In genomic region chr14:93727039-93727740, GRCh38 we compare ENCODE assay signal across 26 cellular contexts.
"Had no signal": no experiment of that assay in that cellular context is flagged by ENCODE, and none has a peak within 500 bp of the region (broad histone marks: within the 10 kb centered on the region; RNA-seq: fewer than 3 reads in every experiment).

No MANE protein-coding gene starts in this region.

- H3K4me3 Mint-ChIP-seq: activated B cell treated with CpG ODN at 0.5 μM for 24 hours; activated CD4-positive, alpha-beta memory T cell treated with anti-CD3 and anti-CD28 coated beads for 36 hours; activated CD4-positive, alpha-beta T cell treated with anti-CD3 and anti-CD28 coated beads, Interleukin-2, amount 10 ng/mL, durations not matched to agents 7 days and 5 days; activated naive CD8-positive, alpha-beta T cell treated with anti-CD3 and anti-CD28 coated beads, Interleukin-2, amount 50 U/mL, for 24 hours; activated T-cell treated with anti-CD3 and anti-CD28 coated beads, Interleukin-2, amount 50 U/mL, for 4 hours; T-helper 1 cell treated with Interleukin-12 subunit alpha and Interleukin-12 subunit beta and Interleukin-4 antibody, amounts not matched to agents 30 μg/mL and 1 μg/mL, for 36 hours had no signal

- H3K4me2 ChIP-seq: KMS-11 had no signal

- H3K9me3 Mint-ChIP-seq: activated CD4-positive, alpha-beta T cell treated with anti-CD3 and anti-CD28 coated beads, Interleukin-2, amount 10 ng/mL, durations not matched to agents 7 days and 5 days; activated naive CD8-positive, alpha-beta T cell treated with anti-CD3 and anti-CD28 coated beads, Interleukin-2, amount 50 U/mL, for 24 hours; activated T-cell treated with anti-CD3 and anti-CD28 coated beads, Interleukin-2, amount 50 U/mL, for 4 hours; T-helper 1 cell treated with Interleukin-12 subunit alpha and Interleukin-12 subunit beta and Interleukin-4 antibody, amounts not matched to agents 30 μg/mL and 1 μg/mL, for 36 hours had no signal

- H3K9me3 ChIP-seq: Peyer's patch, SJCRH30 had no signal

- H3K9ac ChIP-seq: KMS-11 had no signal

- DNase-seq: activated B cell treated with CpG ODN at 0.5 μM for 24 hours; activated CD4-positive, alpha-beta memory T cell treated with anti-CD3 and anti-CD28 coated beads for 36 hours; activated CD4-positive, alpha-beta T cell treated with anti-CD3 and anti-CD28 coated beads for 1 hour; activated CD4-positive, alpha-beta T cell treated with anti-CD3 and anti-CD28 coated beads, Interleukin-2, amount 10 ng/mL, durations not matched to agents 7 days and 5 days; activated CD8-positive, alpha-beta memory T cell treated with anti-CD3 and anti-CD28 coated beads for 24 hours; activated effector memory CD4-positive, alpha-beta T cell treated with anti-CD3 and anti-CD28 coated beads, Interleukin-2, amount 50 U/mL, for 16 hours; activated naive CD4-positive, alpha-beta T cell treated with Interleukin-2 at 50 U/mL for 16 hours; activated naive CD8-positive, alpha-beta T cell treated with anti-CD3 and anti-CD28 coated beads, Interleukin-2, amount 50 U/mL, for 24 hours; activated T-cell treated with anti-CD3 and anti-CD28 coated beads, Interleukin-2, amount 50 U/mL, for 4 hours; amniotic stem cell; brain microvascular endothelial cell; NCI-H1092; NCI-H1417; NCI-H2029 treated with DMSO at 0.1 percent for 48 hours; NCI-H345; NCI-H510A; NK-92 treated with Interleukin-12 subunit alpha and Interleukin-12 subunit beta, amount 100 ng/mL, for 24 hours; Peyer's patch; Right ventricle myocardium superior; SJCRH30; T-helper 9 cell had no signal

- H3K36me3 Mint-ChIP-seq: activated CD4-positive, alpha-beta memory T cell treated with anti-CD3 and anti-CD28 coated beads for 36 hours; activated naive CD4-positive, alpha-beta T cell treated with anti-CD3 and anti-CD28 coated beads, Interleukin-2, amount 50 U/mL, for 72 hours had no signal

- H3K4me1 Mint-ChIP-seq: activated B cell treated with CpG ODN at 0.5 μM for 24 hours; activated CD4-positive, alpha-beta T cell treated with anti-CD3 and anti-CD28 coated beads, Interleukin-2, amount 10 ng/mL, durations not matched to agents 7 days and 5 days; activated naive CD8-positive, alpha-beta T cell treated with anti-CD3 and anti-CD28 coated beads, Interleukin-2, amount 50 U/mL, for 24 hours had no signal

- H3K36me3 ChIP-seq: brain microvascular endothelial cell, cardiac muscle cell, Peyer's patch, SJCRH30 had no signal

- H3K27ac ChIP-seq: brain microvascular endothelial cell, cardiac muscle cell, KMS-11, Peyer's patch, RWPE1, SJCRH30 had no signal

- H3K27ac Mint-ChIP-seq: activated B cell treated with CpG ODN at 0.5 μM for 24 hours; activated CD4-positive, alpha-beta memory T cell treated with anti-CD3 and anti-CD28 coated beads for 36 hours; activated CD4-positive, alpha-beta T cell treated with anti-CD3 and anti-CD28 coated beads, Interleukin-2, amount 10 ng/mL, durations not matched to agents 7 days and 5 days; activated naive CD4-positive, alpha-beta T cell treated with anti-CD3 and anti-CD28 coated beads, Interleukin-2, amount 50 U/mL, for 72 hours; activated naive CD8-positive, alpha-beta T cell treated with anti-CD3 and anti-CD28 coated beads, Interleukin-2, amount 50 U/mL, for 24 hours; T-helper 1 cell treated with Interleukin-12 subunit alpha and Interleukin-12 subunit beta and Interleukin-4 antibody, amounts not matched to agents 30 μg/mL and 1 μg/mL, for 36 hours had no signal

- H3K4me3 ChIP-seq: cardiac muscle cell, Peyer's patch, SJCRH30 had no signal

- H3K27me3 Mint-ChIP-seq: activated B cell treated with CpG ODN at 0.5 μM for 24 hours; activated naive CD8-positive, alpha-beta T cell treated with anti-CD3 and anti-CD28 coated beads, Interleukin-2, amount 50 U/mL, for 24 hours had no signal

- H3K4me1 ChIP-seq: Peyer's patch, SJCRH30 had no signal

- H3K27me3 ChIP-seq: brain microvascular endothelial cell, cardiac muscle cell, Peyer's patch, SJCRH30 had no signal
